ENCODE assay signal across 8 cellular contexts in the genomic region with DNA sequence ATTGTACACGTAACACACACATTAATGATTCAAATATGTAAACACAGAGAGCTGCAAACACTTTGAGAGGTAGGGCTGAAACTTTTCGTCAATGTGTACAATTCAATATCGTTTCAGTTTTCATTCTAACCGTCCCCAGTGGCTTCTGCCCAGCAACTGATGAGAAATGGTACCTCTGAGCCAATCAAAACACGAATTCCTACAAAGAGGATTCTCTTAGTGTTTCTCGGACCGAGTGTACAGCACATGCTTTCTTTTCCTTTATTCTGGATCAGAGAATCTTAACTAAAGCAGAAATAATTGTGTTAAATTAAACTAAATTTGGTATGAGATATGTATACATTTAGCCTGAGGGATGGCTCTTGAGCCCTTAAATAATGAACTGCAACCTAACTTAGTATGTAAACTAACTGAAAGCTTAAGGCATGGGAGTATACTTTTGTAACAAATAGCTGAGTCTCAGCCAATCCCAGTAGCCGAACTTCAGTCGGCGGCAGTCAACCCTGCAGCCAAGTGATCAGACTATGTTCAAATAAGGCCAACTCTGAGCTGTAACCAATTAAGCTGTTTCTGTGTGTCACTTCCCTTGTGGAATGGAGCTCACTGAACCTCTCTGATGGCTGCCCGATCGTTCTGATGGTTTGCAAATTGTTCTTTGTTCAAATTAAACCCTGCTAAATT. TPM values are rescaled to one million over a fixed set of nuclear protein-coding genes. Genes with fewer than 3 reads are reported as not detected.
DNase-seq lines count a peak whose midpoint lies in the region; ATAC-seq, FAIRE-seq and TF ChIP-seq lines count a peak whose summit lies in the region.

No MANE protein-coding gene starts in this region.

- no peak for FAIRE-seq in A549 (lab: Jason Lieb, UNC)

- H3K9me3 ChIP-seq in A549: no peaks in the 10 kb centered on the region

- WGBS in A549 (ENCODE audit: missing lambda C conversion rate): under 1% methylated on average over 12 of the region's 12 CpGs

- CTCF ChIA-PET in A549 (lab: Yijun Ruan, JAX): interaction anchor here (1.4 kb wide), 2 partner anchors 32 to 40 kb away, joined by 3 read pairs; no protein-coding TSS in a partner anchor

- POLR2A ChIA-PET in A549 (lab: Yijun Ruan, JAX): interaction anchor here (1.4 kb wide), 1 partner anchor 64 kb away, joined by 7 read pairs; a partner anchor contains a TSS

- peak overlapping the region; percentile 92 for H3K4me2 ChIP-seq in A549

- no peaks in the 10 kb centered on the region for H3K27me3 ChIP-seq in layer of hippocampus (ENCODE audit: control insufficient read depth, insufficient read depth, low read length)

- peak; percentile 96 to 97 for ATAC-seq in A549
- peak; percentile 91 for ATAC-seq in GM18867 (IDR thresholded peaks at IDR 0.05; ENCODE audit: unreplicated experiment)
- ATAC-seq in HG03097 (IDR thresholded peaks at IDR 0.05; ENCODE audit: low FRiP score, unreplicated experiment): peak; percentile 86

- peaks cover 24% of the 10 kb centered on the region for H3K4me1 ChIP-seq in A549

- TF ChIP-seq RAD21 in A549 (conservative IDR thresholded peaks at IDR 0.05 in 1 of 2, IDR thresholded peaks at IDR 0.05 in 1 of 2): no peak

- TF ChIP-seq EP300 in A549 (IDR thresholded peaks at IDR 0.05): no peak

- DNase-seq in A549 (ENCODE audit: low read depth in 1 of 2, low spot score in 1 of 2): peak; percentile 65 to 89
- peak; percentile 95 for DNase-seq in NCI-H446 treated with DMSO at 0.1 percent for 48 hours (lab: John Stamatoyannopoulos, UW)
- DNase-seq in activated CD4-positive, alpha-beta T cell treated with anti-CD3 and anti-CD28 coated beads for 1 hour: peak; percentile 71
- peak; percentile 98 for DNase-seq in choroid plexus epithelial cell (ENCODE audit: low read depth)
- DNase-seq in stimulated activated CD4-positive, alpha-beta T cell treated with anti-CD3 and anti-CD28 coated beads, Interleukin-1b, Interleukin-23, amount 100 ng/mL, for 48 hours: peak; percentile 82

- TF ChIP-seq CTCF in A549 (IDR thresholded peaks at IDR 0.05): no peak
- TF ChIP-seq CTCF in choroid plexus epithelial cell (conservative IDR thresholded peaks at IDR 0.05; ENCODE audit: low read depth, low read length): no peak

- H3K27ac ChIP-seq in A549 (peak overlapping the region; percentile 77 to 90), layer of hippocampus (ENCODE audit: low read depth, low read length) (peak overlapping the region; percentile 73)

- H3K4me3 ChIP-seq in A549: peak overlapping the region; percentile 44
- H3K4me3 ChIP-seq in choroid plexus epithelial cell (ENCODE audit: low read depth, low read length): peak overlapping the region; percentile 51

- no peak for TF ChIP-seq POLR2A in A549 (IDR thresholded peaks at IDR 0.05; ENCODE audit: low read length)

TF ChIP-seq in A549, 52 proteins besides CTCF, POLR2A, EP300 and RAD21:
- TF ChIP-seq RFX5 (IDR thresholded peaks at IDR 0.05) (peak; percentile 99), ZSCAN20 (CRISPR knock-in tag; IDR thresholded peaks at IDR 0.05) (no peak)
- TF ChIP-seq, protein P1, sequence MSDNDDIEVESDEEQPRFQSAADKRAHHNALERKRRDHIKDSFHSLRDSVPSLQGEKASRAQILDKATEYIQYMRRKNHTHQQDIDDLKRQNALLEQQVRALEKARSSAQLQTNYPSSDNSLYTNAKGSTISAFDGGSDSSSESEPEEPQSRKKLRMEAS (IDR thresholded peaks at IDR 0.05): peak; percentile 31; the same call in 1 of the 2 replicates

RNA-seq across cellular contexts. Expression of a gene that starts 16.1 kb away (rescaled TPM):
- 20.7 and 21.8 TPM in 2 replicates for polyA plus RNA-seq in A549 (2011; rRNA removed)
- 13.4 and 14.2 TPM in 2 replicates for polyA plus RNA-seq in A549 (2012; cell fraction: cytosol; rRNA removed)
- polyA plus RNA-seq in A549 (2012; cell fraction: nucleus; rRNA removed): 23.8 and 26.1 TPM in 2 replicates
- 19.2 to 20.3 TPM (median 19.3 TPM) in 3 replicates for polyA plus RNA-seq in A549 (2017; fragmentation: RNase III; extraction: RNeasy Plus Mini Kit Qiagen cat#74134 plus additional on column Dnase treatment)
- polyA minus RNA-seq in A549 (2011; rRNA and poly(A)+ RNA removed): 15.0 and 16.7 TPM in 2 replicates

RNA-seq across cellular contexts. Expression of a gene that starts 26.2 kb away (rescaled TPM):
- not detected in 2 replicates for polyA plus RNA-seq in A549 (2011; rRNA removed)
- polyA plus RNA-seq in A549 (2012; cell fraction: cytosol; rRNA removed): 0.01 TPM in 1 of 2 replicates, not detected in the other
- polyA plus RNA-seq in A549 (2012; cell fraction: nucleus; rRNA removed): 0.02 TPM in 1 of 2 replicates, not detected in the other
- not detected in 3 replicates for polyA plus RNA-seq in A549 (2017; fragmentation: RNase III; extraction: RNeasy Plus Mini Kit Qiagen cat#74134 plus additional on column Dnase treatment)
- polyA minus RNA-seq in A549 (2011; rRNA and poly(A)+ RNA removed): not detected in 2 replicates

RNA-seq across cellular contexts. Expression of a gene that starts 33.6 kb away (rescaled TPM):
- polyA plus RNA-seq in A549 (2011; rRNA removed) (2.7 and 3.9 TPM in 2 replicates), A549 (2017; fragmentation: RNase III; extraction: RNeasy Plus Mini Kit Qiagen cat#74134 plus additional on column Dnase treatment) (1.5 to 1.9 TPM (median 1.6 TPM) in 3 replicates)
- polyA plus RNA-seq in A549 (2012; cell fraction: cytosol; rRNA removed): 0.59 and 0.71 TPM in 2 replicates
- 2.4 TPM in 2 replicates for polyA plus RNA-seq in A549 (2012; cell fraction: nucleus; rRNA removed)
- 2.1 and 4.1 TPM in 2 replicates for polyA minus RNA-seq in A549 (2011; rRNA and poly(A)+ RNA removed)

Comparison
In these comparisons a context has a peak if more than half of its experiments do, and no peak if none do; other contexts are left out.
1. Peak in every context shown above with its lines: DNase-seq, ATAC-seq, H3K4me3 ChIP-seq and H3K27ac ChIP-seq.